In the genomic region with DNA sequence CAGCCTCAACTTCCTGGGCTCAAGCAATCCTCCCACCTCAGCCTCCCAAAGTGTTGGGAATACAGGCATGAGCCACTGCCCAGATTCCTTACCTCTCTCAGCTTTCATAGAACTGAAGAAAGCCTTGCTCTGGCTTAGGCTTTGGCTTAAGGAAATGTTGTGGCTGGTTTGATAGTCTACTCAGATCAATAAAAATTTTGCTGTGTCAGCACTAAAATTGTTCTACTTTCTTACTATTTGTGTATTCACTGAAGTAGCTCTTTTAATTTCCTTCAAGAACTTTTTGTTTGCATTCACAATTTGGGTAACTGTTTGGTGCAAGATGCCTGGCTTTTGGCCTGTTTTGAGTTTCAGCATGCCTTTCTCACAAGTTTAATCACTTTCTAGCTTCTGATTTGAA, we compare ENCODE assay signal across 3 cellular contexts.
A peak's percentile ranks its signal among the peaks of the same experiment; 100 is the strongest.
TF ChIP-seq lines count a peak whose summit lies in the region.

No MANE protein-coding gene starts in this region.

TF ChIP-seq in A549, 52 proteins besides CTCF, POLR2A, EP300 and RAD21:
- no peak for TF ChIP-seq RNF2 (IDR thresholded peaks at IDR 0.05; ENCODE audit: borderline replicate concordance, low read depth)
- peak; percentile 99 for TF ChIP-seq MAFK (IDR thresholded peaks at IDR 0.05; ENCODE audit: partially characterized antibody)

TF ChIP-seq in IMR-90, 13 proteins besides CTCF, POLR2A, EP300 and RAD21:
- TF ChIP-seq RCOR1 (IDR thresholded peaks at IDR 0.05; ENCODE audit: insufficient replicate concordance, low read length) (no peak), MAFK (IDR thresholded peaks at IDR 0.05; ENCODE audit: low read depth, low read length) (peak; percentile 98)

TF ChIP-seq in H1, 55 proteins besides CTCF, POLR2A, EP300 and RAD21:
- peak; percentile 95 for TF ChIP-seq MAFK (IDR thresholded peaks at IDR 0.05; ENCODE audit: low read depth, low read length)
- TF ChIP-seq SRF (IDR thresholded peaks at IDR 0.05; ENCODE audit: low read depth, low read length), result no peak
